In the genomic region with DNA sequence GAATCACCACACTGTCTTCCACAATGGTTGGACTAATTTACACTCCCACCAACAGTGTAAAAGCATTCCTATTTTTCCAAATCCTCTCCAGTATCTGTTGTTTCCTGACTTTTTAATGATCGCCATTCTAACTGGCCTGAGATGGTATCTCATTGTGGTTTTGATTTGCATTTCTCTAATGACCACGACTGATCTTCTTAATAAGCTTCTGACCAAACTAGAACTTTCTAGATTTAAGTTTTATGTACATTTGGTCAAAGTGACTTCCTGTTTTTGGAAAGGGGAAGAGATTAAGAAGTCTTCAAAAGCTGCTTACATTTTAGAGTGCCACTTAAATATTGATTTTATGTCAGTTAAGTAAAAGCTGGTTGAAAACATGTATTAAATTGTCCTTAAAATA, we compare ENCODE assay signal across 10 cellular contexts. TPM values are rescaled to one million over a fixed set of nuclear protein-coding genes. Genes with fewer than 3 reads are reported as not detected.
A peak's percentile ranks its signal among the peaks of the same experiment; 100 is the strongest.
DNase-seq lines count a peak whose midpoint lies in the region; ATAC-seq, FAIRE-seq and TF ChIP-seq lines count a peak whose summit lies in the region.
"Not testable (repeated sequence)": the region's sequence is repeated elsewhere in the genome, so short reads cannot be mapped to it uniquely, and the experiment has no call there.
"Had no signal": no experiment of that assay in that cellular context is flagged by ENCODE, and none has a peak within 500 bp of the region (broad histone marks: within the 10 kb centered on the region; RNA-seq: fewer than 3 reads in every experiment).

No MANE protein-coding gene starts in this region.

- H3K27ac ChIP-seq in GM12878 (ENCODE audit: control insufficient read depth, insufficient read depth), result not testable (repeated sequence)

- SMC1A ChIA-PET in GM12878 (lab: Charles Lee; ENCODE audit: uncharacterized antibody, unreplicated experiment), result interaction anchor here (0.8 to 1.5 kb wide), 9 partner anchors 9 to 222 kb away, joined by 3 to 5 read pairs (median 3); no protein-coding TSS in a partner anchor

- not testable (repeated sequence) for H3K4me1 ChIP-seq in GM12878 (ENCODE audit: control insufficient read depth, insufficient read depth, low read length)

- not testable (repeated sequence) for BruUV-seq in GM12878 (replicated peaks; lab: Mats Ljungman, UMichigan)

- not testable (repeated sequence) for H4K20me1 ChIP-seq in GM12878 (ENCODE audit: control insufficient read depth, insufficient read depth)

- in situ Hi-C loops in GM12878 (cut with MboI), result not testable (repeated sequence)

- not testable (repeated sequence) for H3K9ac ChIP-seq in GM12878 (ENCODE audit: control insufficient read depth, insufficient read depth, low read length)

- POLR2A ChIA-PET in GM12878 (lab: Charles Lee), result not testable (repeated sequence)

- H3K4me2 ChIP-seq in GM12878 (ENCODE audit: control insufficient read depth, insufficient read depth), result not testable (repeated sequence)

- RAD21 ChIA-PET in GM12878 (lab: Charles Lee; ENCODE audit: unreplicated experiment), result interaction anchor here (1.1 to 1.5 kb wide), 3 partner anchors 51 to 61 kb away, joined by 4 to 6 read pairs (median 6); a partner anchor contains a TSS

- H3K9me3 ChIP-seq in GM12878 (replicated peaks; ENCODE audit: control insufficient read depth, insufficient read depth, low read length), result not testable (repeated sequence)

- whole genome bisulfite sequencing in GM12878 (ENCODE audit: insufficient coverage, insufficient replicate concordance, low lambda C conversion rate, missing lambda C conversion rate), result 0% methylated on average over 2 of the region's 2 CpGs

- ATAC-seq in GM18519 (IDR thresholded peaks at IDR 0.05; ENCODE audit: low FRiP score, unreplicated experiment) (peak; percentile 51), GM19351 (IDR thresholded peaks at IDR 0.05; ENCODE audit: unreplicated experiment) (peak; percentile 65), HG02938 (IDR thresholded peaks at IDR 0.05; ENCODE audit: unreplicated experiment) (peak; percentile 73), HG03571 (IDR thresholded peaks at IDR 0.05; ENCODE audit: unreplicated experiment) (peak; percentile 48), GM12878 (peak; percentile 81)

- not testable (repeated sequence) for H3K36me3 ChIP-seq in GM12878 (ENCODE audit: control insufficient read depth in 2 of 2, insufficient read depth in 2 of 2, low read length in 1 of 2)

- not testable (repeated sequence) for TF ChIP-seq EP300 in GM12878 (IDR thresholded peaks at IDR 0.05; ENCODE audit: borderline replicate concordance in 1 of 2, control insufficient read depth in 1 of 2, low read depth in 2 of 2, low read length in 2 of 2)

- H3K27me3 ChIP-seq in GM12878 (replicated peaks in 1 of 2; ENCODE audit: control insufficient read depth in 2 of 2, insufficient read depth in 2 of 2, low read length in 1 of 2), result not testable (repeated sequence)

- H3K4me3 ChIP-seq in NB4 (ENCODE audit: low read depth, low read length); GM12878: not testable (repeated sequence)

- not testable (repeated sequence) for FAIRE-seq in GM12878 (lab: Jason Lieb, UNC)

- H2AFZ ChIP-seq in GM12878 (ENCODE audit: control insufficient read depth, low read depth, low read length), result not testable (repeated sequence)

- TF ChIP-seq POLR2A in NB4 (IDR thresholded peaks at IDR 0.05; ENCODE audit: extremely low read depth, insufficient read length); GM12878 (IDR thresholded peaks at IDR 0.05; ENCODE audit: low read depth, low read length): not testable (repeated sequence)

- not testable (repeated sequence) for TF ChIP-seq RAD21 in GM12878 (IDR thresholded peaks at IDR 0.05; ENCODE audit: insufficient read depth, low read depth, low read length)

- CTCF ChIA-PET in GM12878 (lab: Yijun Ruan, JAX), result interaction anchor here (0.6 to 3.9 kb wide), 6 partner anchors 15 to 753 kb away, joined by 3 to 14 read pairs (median 3); no protein-coding TSS in a partner anchor

- H3K79me2 ChIP-seq in GM12878 (ENCODE audit: control insufficient read depth, insufficient read depth, low read length), result not testable (repeated sequence)

- DNase-seq in CD1c-positive myeloid dendritic cell (ENCODE audit: extremely low spot score) (peak; percentile 54), NB4 (ENCODE audit: low read depth) (peak; percentile 34), SIG-M5 treated with dmso at 0.1 percent for 504 hours (lab: John Stamatoyannopoulos, UW; ENCODE audit: unreplicated experiment) (peak; percentile 5), GM12878 (ENCODE audit: low read depth, low spot score) (peak; percentile 19)

- intact Hi-C loops in GM12878 (cut with micrococcal nuclease; ENCODE audit: unreplicated experiment), result not testable (repeated sequence)

- not testable (repeated sequence) for TF ChIP-seq CTCF in NB4 (IDR thresholded peaks at IDR 0.05; ENCODE audit: low read depth, low read length); GM12878 (IDR thresholded peaks at IDR 0.05 in 2 of 3, conservative IDR thresholded peaks at IDR 0.05 in 1 of 3; ENCODE audit: control insufficient read depth in 2 of 3, extremely low read depth in 1 of 3, insufficient read depth in 1 of 3, low read depth in 3 of 3, low read length in 3 of 3)

TF ChIP-seq in GM12878, 131 proteins besides CTCF, POLR2A, EP300 and RAD21:
- TF ChIP-seq DPF2 (IDR thresholded peaks at IDR 0.05), result peak; percentile 51; the same call in 1 of the 2 replicates
- TF ChIP-seq, protein P1, sequence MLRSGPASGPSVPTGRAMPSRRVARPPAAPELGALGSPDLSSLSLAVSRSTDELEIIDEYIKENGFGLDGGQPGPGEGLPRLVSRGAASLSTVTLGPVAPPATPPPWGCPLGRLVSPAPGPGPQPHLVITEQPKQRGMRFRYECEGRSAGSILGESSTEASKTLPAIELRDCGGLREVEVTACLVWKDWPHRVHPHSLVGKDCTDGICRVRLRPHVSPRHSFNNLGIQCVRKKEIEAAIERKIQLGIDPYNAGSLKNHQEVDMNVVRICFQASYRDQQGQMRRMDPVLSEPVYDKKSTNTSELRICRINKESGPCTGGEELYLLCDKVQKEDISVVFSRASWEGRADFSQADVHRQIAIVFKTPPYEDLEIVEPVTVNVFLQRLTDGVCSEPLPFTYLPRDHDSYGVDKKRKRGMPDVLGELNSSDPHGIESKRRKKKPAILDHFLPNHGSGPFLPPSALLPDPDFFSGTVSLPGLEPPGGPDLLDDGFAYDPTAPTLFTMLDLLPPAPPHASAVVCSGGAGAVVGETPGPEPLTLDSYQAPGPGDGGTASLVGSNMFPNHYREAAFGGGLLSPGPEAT (IDR thresholded peaks at IDR 0.05; ENCODE audit: low read depth), result 0 out of 2 replicates have a peak, but pooled peaks have one; percentile 29
- peak; percentile 91 for TF ChIP-seq SPI1 (IDR thresholded peaks at IDR 0.05; ENCODE audit: borderline replicate concordance, insufficient read depth, low read depth, low read length)
- TF ChIP-seq BMI1 (IDR thresholded peaks at IDR 0.05; ENCODE audit: borderline replicate concordance), result peak; percentile 56
- peak; percentile 97 for TF ChIP-seq MTA2 (IDR thresholded peaks at IDR 0.05; ENCODE audit: low read depth)
- peak; percentile 77 to 86; a peak in 3 of 4 replicates for TF ChIP-seq IKZF2 (IDR thresholded peaks at IDR 0.05)
- TF ChIP-seq, protein P2, sequence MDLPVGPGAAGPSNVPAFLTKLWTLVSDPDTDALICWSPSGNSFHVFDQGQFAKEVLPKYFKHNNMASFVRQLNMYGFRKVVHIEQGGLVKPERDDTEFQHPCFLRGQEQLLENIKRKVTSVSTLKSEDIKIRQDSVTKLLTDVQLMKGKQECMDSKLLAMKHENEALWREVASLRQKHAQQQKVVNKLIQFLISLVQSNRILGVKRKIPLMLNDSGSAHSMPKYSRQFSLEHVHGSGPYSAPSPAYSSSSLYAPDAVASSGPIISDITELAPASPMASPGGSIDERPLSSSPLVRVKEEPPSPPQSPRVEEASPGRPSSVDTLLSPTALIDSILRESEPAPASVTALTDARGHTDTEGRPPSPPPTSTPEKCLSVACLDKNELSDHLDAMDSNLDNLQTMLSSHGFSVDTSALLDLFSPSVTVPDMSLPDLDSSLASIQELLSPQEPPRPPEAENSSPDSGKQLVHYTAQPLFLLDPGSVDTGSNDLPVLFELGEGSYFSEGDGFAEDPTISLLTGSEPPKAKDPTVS (IDR thresholded peaks at IDR 0.05; ENCODE audit: low read depth, low read length), result peak; percentile 75; the same call in 1 of the 2 replicates
- peak; percentile 9; the same call in 1 of the 3 replicates for TF ChIP-seq POU2F2 (IDR thresholded peaks at IDR 0.05; ENCODE audit: borderline replicate concordance, low read depth, low read length)
- TF ChIP-seq IKZF1 (conservative IDR thresholded peaks at IDR 0.05), result peak; percentile 62
- TF ChIP-seq ATF7 (IDR thresholded peaks at IDR 0.05; ENCODE audit: low read depth), result peak; percentile 29; the same call in 1 of the 2 replicates
TF ChIP-seq in GM12878: peak in this region for 10; not testable (repeated sequence) for 121.

RNA-seq across cellular contexts. Expression of a gene that starts 58.5 kb away (rescaled TPM):
- total RNA-seq in GM12878 (2013; cell fraction: nucleolus; rRNA removed), result 157 and 162 TPM in 2 replicates
- 3.1 and 3.9 TPM in 2 replicates for total RNA-seq in GM12878 (2014; rRNA removed)
- 3.0 TPM in 2 replicates for total RNA-seq in GM12878 (2014; rRNA removed; fragmentation: Illumina TruSeq; extraction: Trizol)
- total RNA-seq in GM12878 (2021), result 3.0 and 3.2 TPM in 2 replicates
- polyA plus RNA-seq in GM12878 (2011; ENCODE audit: low read depth), result 0.29 TPM
- 26.2 and 45.6 TPM in 2 replicates for polyA plus RNA-seq in GM12878 (2011; rRNA removed)
- polyA plus RNA-seq in GM12878 (2011; cell fraction: cytosol; rRNA removed), result 10.0 and 11.0 TPM in 2 replicates
- polyA plus RNA-seq in GM12878 (2011; cell fraction: nucleus; rRNA removed), result 59.4 and 69.9 TPM in 2 replicates
- 0.55 and 0.60 TPM in 2 replicates for polyA plus RNA-seq in GM12878 (2012)
- polyA plus RNA-seq in GM12878 (2014; fragmentation: Illumina TruSeq; extraction: Trizol), result 1.6 and 2.2 TPM in 2 replicates
- polyA plus RNA-seq in GM12878 (2014; fragmentation: Nextera tagmentation; extraction: Ambion mirVana), result under 1 TPM; 0.37 to 0.40 TPM
- 1.4 TPM in 2 replicates for polyA plus RNA-seq in GM12878 (2014; rRNA removed)
- polyA plus RNA-seq in GM12878 (2016; fragmentation: Nextera tagmentation; extraction: Ambion mirVana), result 1 to 10 TPM in 1 of 2 experiments, under 1 TPM in 1; 0.95 to 1.4 TPM
- polyA minus RNA-seq in GM12878 (2011; rRNA and poly(A)+ RNA removed), result 119 and 122 TPM in 2 replicates
- 24.3 and 26.2 TPM in 2 replicates for polyA minus RNA-seq in GM12878 (2011; cell fraction: cytosol; rRNA and poly(A)+ RNA removed)
- 168 and 290 TPM in 2 replicates for polyA minus RNA-seq in GM12878 (2011; cell fraction: nucleus; rRNA and poly(A)+ RNA removed)
- total RNA-seq: OCI-LY7 had no signal
- polyA plus RNA-seq: CD4-positive, alpha-beta memory T cell had no signal
